17 cellular contexts compared by ENCODE assay signal in the genomic region with DNA sequence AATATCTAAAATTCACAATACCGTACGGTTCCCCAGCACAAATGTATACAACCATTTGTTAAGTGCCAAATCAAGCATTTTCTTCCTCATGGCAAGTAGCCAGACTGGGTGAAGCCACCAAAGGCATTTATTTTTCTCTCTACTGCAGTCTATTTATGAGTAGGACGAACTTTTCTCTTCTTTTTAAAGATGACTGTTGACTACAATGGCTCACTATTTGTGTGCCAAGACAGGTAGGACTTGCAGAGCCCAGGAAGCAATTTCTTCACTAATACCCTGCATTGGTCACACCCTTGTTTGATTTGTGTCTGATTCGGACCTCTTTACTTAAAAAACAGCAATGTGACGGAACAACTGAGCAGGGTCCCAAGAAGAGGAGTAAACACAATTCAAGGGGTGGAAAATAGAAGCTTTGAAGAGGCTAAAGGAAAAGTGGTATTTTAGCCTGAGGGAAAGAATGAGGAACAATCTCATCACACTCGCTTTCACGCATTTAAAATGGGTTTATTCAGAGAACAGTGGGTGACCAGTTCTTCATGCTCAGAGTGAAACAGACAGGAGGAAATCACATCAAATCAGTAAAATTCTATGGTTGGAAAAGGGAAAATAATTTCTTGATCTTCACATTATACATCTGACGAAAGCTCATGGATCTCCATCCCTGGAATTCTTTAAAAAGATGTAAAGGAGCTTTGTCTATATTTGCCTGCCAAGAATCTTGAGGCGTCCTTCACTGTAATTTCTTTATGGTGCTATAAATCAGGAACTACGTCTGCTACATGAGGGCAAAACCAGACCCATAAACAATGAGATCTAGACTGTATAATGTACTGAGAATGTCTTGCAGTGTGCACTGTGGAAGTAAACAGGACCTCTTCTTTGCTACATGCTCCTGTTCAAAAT.
"Had no signal": no experiment of that assay in that cellular context is flagged by ENCODE, and none has a peak within 500 bp of the region (broad histone marks: within the 10 kb centered on the region; RNA-seq: fewer than 3 reads in every experiment).

No MANE protein-coding gene starts in this region.

- H3K4me3 ChIP-seq: ascending aorta, dorsolateral prefrontal cortex, esophagus muscularis mucosa, ovary, thyroid gland had no signal

- FAIRE-seq: kidney, urothelium cell line had no signal

- ATAC-seq: activated naive CD8-positive, alpha-beta T cell treated with anti-CD3 and anti-CD28 coated beads, Interleukin-2, amount 50 U/mL, for 24 hours; activated T-helper 17 cell treated with anti-CD3 and anti-CD28 coated beads, Interleukin-2, amount 50 U/mL, for 72 hours; stimulated activated memory B cell treated with anti-CD40 and anti-IgM and Interleukin-4, amounts not matched to agents 10 μg/mL and 1 μg/mL and 100 μg/mL, for 72 hours had no signal

- DNase-seq: activated CD4-positive, alpha-beta T cell treated with anti-CD3 and anti-CD28 coated beads, Interleukin-2, amount 50 U/mL, for 1 hour; activated CD4-positive, CD25-positive, alpha-beta regulatory T cell; activated naive CD4-positive, alpha-beta T cell treated with Interleukin-2 at 50 U/mL for 16 hours; activated naive CD8-positive, alpha-beta T cell treated with anti-CD3 and anti-CD28 coated beads, Interleukin-2, amount 50 U/mL, for 24 hours; dorsolateral prefrontal cortex; endodermal cell; glutamatergic neuron; hypothalamus; kidney; ovary; SW 1271; thyroid gland had no signal

- H3K27ac ChIP-seq: ascending aorta, dorsolateral prefrontal cortex, esophagus muscularis mucosa, ovary, thyroid gland had no signal

- H3K27me3 ChIP-seq: ascending aorta, dorsolateral prefrontal cortex, esophagus muscularis mucosa, ovary, thyroid gland had no signal

- H3K9me3 ChIP-seq: ascending aorta, esophagus muscularis mucosa, ovary, thyroid gland had no signal

- H3K36me3 ChIP-seq: ascending aorta, esophagus muscularis mucosa, ovary, thyroid gland had no signal

- H3K4me1 ChIP-seq: esophagus muscularis mucosa had no signal
